ENCODE assay signal across 19 cellular contexts in the genomic region with DNA sequence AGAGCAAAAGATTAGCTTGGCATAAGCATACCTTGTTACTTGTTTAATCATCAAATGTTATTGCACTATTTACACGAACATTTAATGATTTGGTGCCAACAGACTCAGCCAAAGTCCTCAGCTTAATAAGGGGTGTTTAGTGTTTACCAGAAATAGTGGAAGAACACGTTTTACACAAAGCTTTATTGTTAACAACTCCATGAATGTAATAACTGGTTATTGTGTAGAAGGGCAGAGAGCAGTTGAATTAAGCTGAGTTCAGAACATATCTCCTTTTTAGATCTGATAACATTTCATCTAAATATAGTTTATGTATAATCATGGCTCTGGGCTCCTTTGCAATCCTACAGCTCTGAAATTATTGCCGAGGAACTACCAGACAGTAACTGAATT.
A peak's percentile ranks its signal among the peaks of the same experiment; 100 is the strongest.
DNase-seq lines count a peak whose midpoint lies in the region; TF ChIP-seq lines count a peak whose summit lies in the region.
"Had no signal": no experiment of that assay in that cellular context is flagged by ENCODE, and none has a peak within 500 bp of the region (broad histone marks: within the 10 kb centered on the region; RNA-seq: fewer than 3 reads in every experiment).

No MANE protein-coding gene starts in this region.

- peak overlapping the region in 47 of 59 donors; percentile 1 to 80 (median 51) for H3K27ac ChIP-seq in dorsolateral prefrontal cortex
- H3K27ac ChIP-seq in prostate gland, result no peak overlapping the region
- H3K27ac ChIP-seq: epithelial cell of prostate, neutrophil, SK-N-MC had no signal

- no peak for TF ChIP-seq CTCF in dorsolateral prefrontal cortex (IDR thresholded peaks at IDR 0.05 in 54 of 56, conservative IDR thresholded peaks at IDR 0.05 in 2 of 56; ENCODE audit: low read depth in 1 of 56, partially characterized antibody in 56 of 56)
- no peak for TF ChIP-seq CTCF in prostate gland (IDR thresholded peaks at IDR 0.05)
- TF ChIP-seq CTCF in lower leg skin (IDR thresholded peaks at IDR 0.05), result no peak

- TF ChIP-seq POLR2A in prostate gland (IDR thresholded peaks at IDR 0.05) (no peak), lower leg skin (IDR thresholded peaks at IDR 0.05) (no peak)

- H3K9me3 ChIP-seq in prostate gland, result no peaks in the 10 kb centered on the region
- H3K9me3 ChIP-seq: adrenal gland, BE2C, neutrophil had no signal

- H3K27me3 ChIP-seq in dorsolateral prefrontal cortex (no peaks in the 10 kb centered on the region), prostate gland (replicated peaks; ENCODE audit: insufficient read depth) (no peaks in the 10 kb centered on the region)
- H3K27me3 ChIP-seq: adrenal gland, BE2C, neutrophil had no signal

- intact Hi-C loops in dorsolateral prefrontal cortex (cut with DNase I) (no loop called here), prostate gland (cut with DNase I) (no loop called here), lower leg skin (cut with DNase I; ENCODE audit: low total_unique reads) (no loop called here)

- H3K36me3 ChIP-seq in prostate gland, result no peaks in the 10 kb centered on the region
- H3K36me3 ChIP-seq: adrenal gland, BE2C, neutrophil had no signal

- 17% methylated on average over 3 of the region's 3 CpGs for WGBS in prostate gland
- WGBS in lower leg skin, 2 donors, result 34 to 36% methylated on average over 3 of the region's 3 CpGs

- DNase-seq in Jurkat, Clone E6-1 (ENCODE audit: low read depth, low spot score), result no peak
- peak; percentile 77 for DNase-seq in NCI-H526 treated with DMSO at 0.1 percent for 48 hours (lab: John Stamatoyannopoulos, UW)
- DNase-seq in dorsolateral prefrontal cortex, result no peak
- peak; percentile 35 for DNase-seq in prostate gland (ENCODE audit: low spot score)
- DNase-seq in SK-N-DZ (ENCODE audit: low spot score), result no peak
- DNase-seq in D341Med (ENCODE audit: low spot score), result no peak
- no peak for DNase-seq in lower leg skin (ENCODE audit: low spot score in 2 of 2)
- DNase-seq in NCI-H446 (lab: John Stamatoyannopoulos, UW), result no peak
- DNase-seq: activated CD4-positive, alpha-beta T cell treated with anti-CD3 and anti-CD28 coated beads, Interleukin-2, amount 50 U/mL, for 4 hours; activated T-cell treated with anti-CD3 and anti-CD28 coated beads, Interleukin-2, amount 50 U/mL, for 72 hours; adrenal gland; BE2C; DMS79 treated with DMSO at 0.1 percent for 48 hours; mesendoderm; NCI-H2029 had no signal

- H3K4me3 ChIP-seq in Jurkat, Clone E6-1 (ENCODE audit: low read length), result peak overlapping the region; percentile 42
- H3K4me3 ChIP-seq in dorsolateral prefrontal cortex (no peak overlapping the region), prostate gland (no peak overlapping the region), lower leg skin (ENCODE audit: low read depth, poor library complexity, severe bottlenecking) (no peak overlapping the region)
- H3K4me3 ChIP-seq: adrenal gland, GM23338, SK-N-MC had no signal

- no peaks in the 10 kb centered on the region for H3K4me1 ChIP-seq in prostate gland (replicated peaks)

Comparison
In these comparisons a context has a peak if more than half of its experiments do, and no peak if none do; other contexts are left out.
1. DNase-seq: peak in NCI-H526 treated with DMSO at 0.1 percent for 48 hours (single experiment) and prostate gland (single experiment); none in Jurkat, Clone E6-1 (single experiment), dorsolateral prefrontal cortex (0 of 10), SK-N-DZ (single experiment), D341Med (single experiment), lower leg skin (0 of 2) and NCI-H446 (0 of 2).
2. H3K27ac ChIP-seq: peak in dorsolateral prefrontal cortex (47 of 59); none in prostate gland (0 of 2).